Comparison of ENCODE assay signal across 1 cellular context in the genomic region with DNA sequence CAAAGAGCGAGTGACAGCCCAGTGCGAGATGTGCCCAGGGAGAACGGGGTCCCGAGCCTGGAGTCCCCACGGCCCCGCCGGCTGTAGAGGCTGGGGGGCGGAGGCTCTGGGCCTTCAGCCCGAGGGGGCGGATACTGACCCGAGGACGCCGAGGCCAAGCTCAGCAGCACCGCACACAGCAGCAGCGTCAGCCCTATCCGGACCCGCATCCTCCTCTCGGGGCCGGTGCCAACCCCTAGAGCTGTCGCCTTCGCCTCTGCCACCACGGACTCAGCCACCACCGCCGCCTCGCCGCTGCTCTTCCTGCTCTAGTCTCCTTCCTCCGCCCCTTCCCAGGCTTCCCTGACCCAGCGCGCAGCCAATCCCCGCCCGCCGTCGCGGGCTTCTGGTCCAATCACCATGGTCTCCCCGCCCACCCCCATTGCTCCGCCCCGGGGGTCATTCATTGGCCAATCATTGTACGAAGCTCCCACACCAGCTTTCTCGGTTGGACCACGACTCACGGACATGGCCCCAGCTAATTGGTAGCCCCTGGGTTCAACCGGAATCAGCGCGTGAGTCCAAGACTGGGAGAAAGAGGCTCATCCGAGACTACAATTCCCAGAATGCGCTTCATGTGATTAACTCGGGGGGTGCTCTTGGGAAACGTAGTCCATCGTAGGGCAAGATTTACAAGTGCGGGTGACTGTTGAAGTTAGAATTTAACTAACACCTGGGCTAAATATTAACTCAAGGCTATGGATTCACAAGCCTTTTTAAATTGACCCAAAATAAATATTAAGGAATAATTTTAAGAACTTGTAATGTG.
TF ChIP-seq lines count a peak whose summit lies in the region.

A gene (minus strand): TSS at position 318 of the 808 bp plus-strand sequence. CDS start 109 bp downstream, at position 209.

TF ChIP-seq in K562, 482 proteins besides CTCF, POLR2A, EP300 and RAD21 (continued from another document and continues in another):
- TF ChIP-seq ZNF184 (CRISPR knock-in tag; IDR thresholded peaks at IDR 0.05) (no peak), PTBP1 (IDR thresholded peaks at IDR 0.05; ENCODE audit: low read depth, low read length) (no peak), NFATC3 (IDR thresholded peaks at IDR 0.05) (no peak), NCOA6 (IDR thresholded peaks at IDR 0.05) (no peak), ZNF239 (CRISPR knock-in tag; IDR thresholded peaks at IDR 0.05) (no peak), ERF (CRISPR knock-in tag; IDR thresholded peaks at IDR 0.05) (no peak), SP1 (CRISPR knock-in tag; IDR thresholded peaks at IDR 0.05) (peak; percentile 74), SMARCA5 (IDR thresholded peaks at IDR 0.05) (no peak), DMBX1 (CRISPR knock-in tag; IDR thresholded peaks at IDR 0.05; ENCODE audit: borderline replicate concordance) (no peak), HNRNPK (IDR thresholded peaks at IDR 0.05; ENCODE audit: low read depth, low read length, poor library complexity, severe bottlenecking) (no peak), CBX3 (IDR thresholded peaks at IDR 0.05; ENCODE audit: borderline replicate concordance in 1 of 2, low read length in 2 of 2) (peak in 1 of 2 experiments; percentile 56; a peak in 1 of 3 replicates), ZNF174 (CRISPR knock-in tag; IDR thresholded peaks at IDR 0.05) (no peak), GABPA (tag; conservative IDR thresholded peaks at IDR 0.05; ENCODE audit: low read depth) (peak; percentile 76), LCOR (CRISPR knock-in tag; IDR thresholded peaks at IDR 0.05) (no peak), CXXC5 (CRISPR knock-in tag; IDR thresholded peaks at IDR 0.05) (0 out of 2 replicates have a peak, but pooled peaks have one; percentile 30), HDAC6 (IDR thresholded peaks at IDR 0.05; ENCODE audit: low read depth, low read length) (no peak), GATAD2B (IDR thresholded peaks at IDR 0.05; ENCODE audit: borderline replicate concordance) (no peak), TAF7 (tag; IDR thresholded peaks at IDR 0.05) (no peak), CBX2 (IDR thresholded peaks at IDR 0.05; ENCODE audit: insufficient read depth, low read length, poor library complexity, severe bottlenecking) (no peak), ELF1 (tag; IDR thresholded peaks at IDR 0.05) (peak; percentile 58), ZNF77 (CRISPR knock-in tag; IDR thresholded peaks at IDR 0.05) (no peak), HOXB6 (CRISPR knock-in tag; IDR thresholded peaks at IDR 0.05; ENCODE audit: borderline replicate concordance) (no peak), HDGF (IDR thresholded peaks at IDR 0.05) (no peak), NFE2L1 (tag; IDR thresholded peaks at IDR 0.05; ENCODE audit: borderline replicate concordance, low read depth) (no peak), ZFP1 (CRISPR knock-in tag; IDR thresholded peaks at IDR 0.05) (no peak), TAF15 (IDR thresholded peaks at IDR 0.05; ENCODE audit: low read depth, low read length) (no peak), NCOA1 (IDR thresholded peaks at IDR 0.05; ENCODE audit: low read depth) (no peak), ZC3H11A (IDR thresholded peaks at IDR 0.05; ENCODE audit: low read depth, low read length) (no peak), ZNF57 (CRISPR knock-in tag; IDR thresholded peaks at IDR 0.05) (no peak), KAT7 (CRISPR knock-in tag; IDR thresholded peaks at IDR 0.05; ENCODE audit: borderline replicate concordance) (no peak), POLR2B (IDR thresholded peaks at IDR 0.05; ENCODE audit: low read depth, partially characterized antibody) (peak; percentile 71), ZNF707 (CRISPR knock-in tag; conservative IDR thresholded peaks at IDR 0.05) (no peak), PHF8 (IDR thresholded peaks at IDR 0.05; ENCODE audit: borderline replicate concordance, low read length) (peak; percentile 91; the same call in 1 of the 2 replicates), NR3C1 (CRISPR knock-in tag; IDR thresholded peaks at IDR 0.05) (no peak), POU5F1 (IDR thresholded peaks at IDR 0.05; ENCODE audit: borderline replicate concordance, low read depth, low read length, partially characterized antibody) (no peak), ZNF780A (CRISPR knock-in tag; IDR thresholded peaks at IDR 0.05) (no peak), TEAD2 (tag; IDR thresholded peaks at IDR 0.05) (no peak), C11orf30 (IDR thresholded peaks at IDR 0.05; ENCODE audit: low read depth) (peak; percentile 66), DPF2 (IDR thresholded peaks at IDR 0.05) (no peak), HDAC8 (tag; IDR thresholded peaks at IDR 0.05) (no peak), ZNF263 (CRISPR knock-in tag; IDR thresholded peaks at IDR 0.05; ENCODE audit: borderline replicate concordance) (no peak), PTTG1 (tag; IDR thresholded peaks at IDR 0.05; ENCODE audit: low read depth) (no peak), SRSF1 (IDR thresholded peaks at IDR 0.05; ENCODE audit: low read depth, low read length) (no peak)
- TF ChIP-seq, protein P1, sequence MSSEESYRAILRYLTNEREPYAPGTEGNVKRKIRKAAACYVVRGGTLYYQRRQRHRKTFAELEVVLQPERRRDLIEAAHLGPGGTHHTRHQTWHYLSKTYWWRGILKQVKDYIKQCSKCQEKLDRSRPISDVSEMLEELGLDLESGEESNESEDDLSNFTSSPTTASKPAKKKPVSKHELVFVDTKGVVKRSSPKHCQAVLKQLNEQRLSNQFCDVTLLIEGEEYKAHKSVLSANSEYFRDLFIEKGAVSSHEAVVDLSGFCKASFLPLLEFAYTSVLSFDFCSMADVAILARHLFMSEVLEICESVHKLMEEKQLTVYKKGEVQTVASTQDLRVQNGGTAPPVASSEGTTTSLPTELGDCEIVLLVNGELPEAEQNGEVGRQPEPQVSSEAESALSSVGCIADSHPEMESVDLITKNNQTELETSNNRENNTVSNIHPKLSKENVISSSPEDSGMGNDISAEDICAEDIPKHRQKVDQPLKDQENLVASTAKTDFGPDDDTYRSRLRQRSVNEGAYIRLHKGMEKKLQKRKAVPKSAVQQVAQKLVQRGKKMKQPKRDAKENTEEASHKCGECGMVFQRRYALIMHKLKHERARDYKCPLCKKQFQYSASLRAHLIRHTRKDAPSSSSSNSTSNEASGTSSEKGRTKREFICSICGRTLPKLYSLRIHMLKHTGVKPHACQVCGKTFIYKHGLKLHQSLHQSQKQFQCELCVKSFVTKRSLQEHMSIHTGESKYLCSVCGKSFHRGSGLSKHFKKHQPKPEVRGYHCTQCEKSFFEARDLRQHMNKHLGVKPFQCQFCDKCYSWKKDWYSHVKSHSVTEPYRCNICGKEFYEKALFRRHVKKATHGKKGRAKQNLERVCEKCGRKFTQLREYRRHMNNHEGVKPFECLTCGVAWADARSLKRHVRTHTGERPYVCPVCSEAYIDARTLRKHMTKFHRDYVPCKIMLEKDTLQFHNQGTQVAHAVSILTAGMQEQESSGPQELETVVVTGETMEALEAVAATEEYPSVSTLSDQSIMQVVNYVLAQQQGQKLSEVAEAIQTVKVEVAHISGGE (CRISPR knock-in tag; IDR thresholded peaks at IDR 0.05) = peak in 1 of 3 experiments; percentile 52; a peak in 1 of 6 replicates
- TF ChIP-seq, protein P2, sequence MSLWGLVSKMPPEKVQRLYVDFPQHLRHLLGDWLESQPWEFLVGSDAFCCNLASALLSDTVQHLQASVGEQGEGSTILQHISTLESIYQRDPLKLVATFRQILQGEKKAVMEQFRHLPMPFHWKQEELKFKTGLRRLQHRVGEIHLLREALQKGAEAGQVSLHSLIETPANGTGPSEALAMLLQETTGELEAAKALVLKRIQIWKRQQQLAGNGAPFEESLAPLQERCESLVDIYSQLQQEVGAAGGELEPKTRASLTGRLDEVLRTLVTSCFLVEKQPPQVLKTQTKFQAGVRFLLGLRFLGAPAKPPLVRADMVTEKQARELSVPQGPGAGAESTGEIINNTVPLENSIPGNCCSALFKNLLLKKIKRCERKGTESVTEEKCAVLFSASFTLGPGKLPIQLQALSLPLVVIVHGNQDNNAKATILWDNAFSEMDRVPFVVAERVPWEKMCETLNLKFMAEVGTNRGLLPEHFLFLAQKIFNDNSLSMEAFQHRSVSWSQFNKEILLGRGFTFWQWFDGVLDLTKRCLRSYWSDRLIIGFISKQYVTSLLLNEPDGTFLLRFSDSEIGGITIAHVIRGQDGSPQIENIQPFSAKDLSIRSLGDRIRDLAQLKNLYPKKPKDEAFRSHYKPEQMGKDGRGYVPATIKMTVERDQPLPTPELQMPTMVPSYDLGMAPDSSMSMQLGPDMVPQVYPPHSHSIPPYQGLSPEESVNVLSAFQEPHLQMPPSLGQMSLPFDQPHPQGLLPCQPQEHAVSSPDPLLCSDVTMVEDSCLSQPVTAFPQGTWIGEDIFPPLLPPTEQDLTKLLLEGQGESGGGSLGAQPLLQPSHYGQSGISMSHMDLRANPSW (CRISPR knock-in tag; IDR thresholded peaks at IDR 0.05) = no peak
- TF ChIP-seq, protein P3, sequence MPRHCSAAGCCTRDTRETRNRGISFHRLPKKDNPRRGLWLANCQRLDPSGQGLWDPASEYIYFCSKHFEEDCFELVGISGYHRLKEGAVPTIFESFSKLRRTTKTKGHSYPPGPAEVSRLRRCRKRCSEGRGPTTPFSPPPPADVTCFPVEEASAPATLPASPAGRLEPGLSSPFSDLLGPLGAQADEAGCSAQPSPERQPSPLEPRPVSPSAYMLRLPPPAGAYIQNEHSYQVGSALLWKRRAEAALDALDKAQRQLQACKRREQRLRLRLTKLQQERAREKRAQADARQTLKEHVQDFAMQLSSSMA (CRISPR knock-in tag; IDR thresholded peaks at IDR 0.05) = no peak
- TF ChIP-seq, protein P4, sequence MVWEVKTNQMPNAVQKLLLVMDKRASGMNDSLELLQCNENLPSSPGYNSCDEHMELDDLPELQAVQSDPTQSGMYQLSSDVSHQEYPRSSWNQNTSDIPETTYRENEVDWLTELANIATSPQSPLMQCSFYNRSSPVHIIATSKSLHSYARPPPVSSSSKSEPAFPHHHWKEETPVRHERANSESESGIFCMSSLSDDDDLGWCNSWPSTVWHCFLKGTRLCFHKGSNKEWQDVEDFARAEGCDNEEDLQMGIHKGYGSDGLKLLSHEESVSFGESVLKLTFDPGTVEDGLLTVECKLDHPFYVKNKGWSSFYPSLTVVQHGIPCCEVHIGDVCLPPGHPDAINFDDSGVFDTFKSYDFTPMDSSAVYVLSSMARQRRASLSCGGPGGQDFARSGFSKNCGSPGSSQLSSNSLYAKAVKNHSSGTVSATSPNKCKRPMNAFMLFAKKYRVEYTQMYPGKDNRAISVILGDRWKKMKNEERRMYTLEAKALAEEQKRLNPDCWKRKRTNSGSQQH (CRISPR knock-in tag; IDR thresholded peaks at IDR 0.05) = no peak
- TF ChIP-seq, protein P5, sequence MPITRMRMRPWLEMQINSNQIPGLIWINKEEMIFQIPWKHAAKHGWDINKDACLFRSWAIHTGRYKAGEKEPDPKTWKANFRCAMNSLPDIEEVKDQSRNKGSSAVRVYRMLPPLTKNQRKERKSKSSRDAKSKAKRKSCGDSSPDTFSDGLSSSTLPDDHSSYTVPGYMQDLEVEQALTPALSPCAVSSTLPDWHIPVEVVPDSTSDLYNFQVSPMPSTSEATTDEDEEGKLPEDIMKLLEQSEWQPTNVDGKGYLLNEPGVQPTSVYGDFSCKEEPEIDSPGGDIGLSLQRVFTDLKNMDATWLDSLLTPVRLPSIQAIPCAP (CRISPR knock-in tag; IDR thresholded peaks at IDR 0.05; ENCODE audit: borderline replicate concordance) = no peak
- TF ChIP-seq, protein P6, sequence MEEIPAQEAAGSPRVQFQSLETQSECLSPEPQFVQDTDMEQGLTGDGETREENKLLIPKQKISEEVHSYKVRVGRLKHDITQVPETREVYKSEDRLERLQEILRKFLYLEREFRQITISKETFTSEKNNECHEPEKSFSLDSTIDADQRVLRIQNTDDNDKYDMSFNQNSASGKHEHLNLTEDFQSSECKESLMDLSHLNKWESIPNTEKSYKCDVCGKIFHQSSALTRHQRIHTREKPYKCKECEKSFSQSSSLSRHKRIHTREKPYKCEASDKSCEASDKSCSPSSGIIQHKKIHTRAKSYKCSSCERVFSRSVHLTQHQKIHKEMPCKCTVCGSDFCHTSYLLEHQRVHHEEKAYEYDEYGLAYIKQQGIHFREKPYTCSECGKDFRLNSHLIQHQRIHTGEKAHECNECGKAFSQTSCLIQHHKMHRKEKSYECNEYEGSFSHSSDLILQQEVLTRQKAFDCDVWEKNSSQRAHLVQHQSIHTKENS (CRISPR knock-in tag; IDR thresholded peaks at IDR 0.05) = no peak
- TF ChIP-seq, protein P7, sequence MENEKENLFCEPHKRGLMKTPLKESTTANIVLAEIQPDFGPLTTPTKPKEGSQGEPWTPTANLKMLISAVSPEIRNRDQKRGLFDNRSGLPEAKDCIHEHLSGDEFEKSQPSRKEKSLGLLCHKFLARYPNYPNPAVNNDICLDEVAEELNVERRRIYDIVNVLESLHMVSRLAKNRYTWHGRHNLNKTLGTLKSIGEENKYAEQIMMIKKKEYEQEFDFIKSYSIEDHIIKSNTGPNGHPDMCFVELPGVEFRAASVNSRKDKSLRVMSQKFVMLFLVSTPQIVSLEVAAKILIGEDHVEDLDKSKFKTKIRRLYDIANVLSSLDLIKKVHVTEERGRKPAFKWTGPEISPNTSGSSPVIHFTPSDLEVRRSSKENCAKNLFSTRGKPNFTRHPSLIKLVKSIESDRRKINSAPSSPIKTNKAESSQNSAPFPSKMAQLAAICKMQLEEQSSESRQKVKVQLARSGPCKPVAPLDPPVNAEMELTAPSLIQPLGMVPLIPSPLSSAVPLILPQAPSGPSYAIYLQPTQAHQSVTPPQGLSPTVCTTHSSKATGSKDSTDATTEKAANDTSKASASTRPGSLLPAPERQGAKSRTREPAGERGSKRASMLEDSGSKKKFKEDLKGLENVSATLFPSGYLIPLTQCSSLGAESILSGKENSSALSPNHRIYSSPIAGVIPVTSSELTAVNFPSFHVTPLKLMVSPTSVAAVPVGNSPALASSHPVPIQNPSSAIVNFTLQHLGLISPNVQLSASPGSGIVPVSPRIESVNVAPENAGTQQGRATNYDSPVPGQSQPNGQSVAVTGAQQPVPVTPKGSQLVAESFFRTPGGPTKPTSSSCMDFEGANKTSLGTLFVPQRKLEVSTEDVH (IDR thresholded peaks at IDR 0.05; ENCODE audit: low read depth, partially characterized antibody) = no peak
- TF ChIP-seq, protein P8, sequence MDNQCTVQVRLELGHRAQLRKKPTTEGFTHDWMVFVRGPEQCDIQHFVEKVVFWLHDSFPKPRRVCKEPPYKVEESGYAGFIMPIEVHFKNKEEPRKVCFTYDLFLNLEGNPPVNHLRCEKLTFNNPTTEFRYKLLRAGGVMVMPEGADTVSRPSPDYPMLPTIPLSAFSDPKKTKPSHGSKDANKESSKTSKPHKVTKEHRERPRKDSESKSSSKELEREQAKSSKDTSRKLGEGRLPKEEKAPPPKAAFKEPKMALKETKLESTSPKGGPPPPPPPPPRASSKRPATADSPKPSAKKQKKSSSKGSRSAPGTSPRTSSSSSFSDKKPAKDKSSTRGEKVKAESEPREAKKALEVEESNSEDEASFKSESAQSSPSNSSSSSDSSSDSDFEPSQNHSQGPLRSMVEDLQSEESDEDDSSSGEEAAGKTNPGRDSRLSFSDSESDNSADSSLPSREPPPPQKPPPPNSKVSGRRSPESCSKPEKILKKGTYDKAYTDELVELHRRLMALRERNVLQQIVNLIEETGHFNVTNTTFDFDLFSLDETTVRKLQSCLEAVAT (IDR thresholded peaks at IDR 0.05) = peak in 1 of 2 experiments; percentile 63; a peak in 1 of 4 replicates
- TF ChIP-seq, protein P9, sequence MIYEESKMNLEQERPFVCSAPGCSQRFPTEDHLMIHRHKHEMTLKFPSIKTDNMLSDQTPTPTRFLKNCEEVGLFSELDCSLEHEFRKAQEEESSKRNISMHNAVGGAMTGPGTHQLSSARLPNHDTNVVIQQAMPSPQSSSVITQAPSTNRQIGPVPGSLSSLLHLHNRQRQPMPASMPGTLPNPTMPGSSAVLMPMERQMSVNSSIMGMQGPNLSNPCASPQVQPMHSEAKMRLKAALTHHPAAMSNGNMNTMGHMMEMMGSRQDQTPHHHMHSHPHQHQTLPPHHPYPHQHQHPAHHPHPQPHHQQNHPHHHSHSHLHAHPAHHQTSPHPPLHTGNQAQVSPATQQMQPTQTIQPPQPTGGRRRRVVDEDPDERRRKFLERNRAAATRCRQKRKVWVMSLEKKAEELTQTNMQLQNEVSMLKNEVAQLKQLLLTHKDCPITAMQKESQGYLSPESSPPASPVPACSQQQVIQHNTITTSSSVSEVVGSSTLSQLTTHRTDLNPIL (CRISPR knock-in tag; IDR thresholded peaks at IDR 0.05) = no peak
